In genomic region chr5:139131881-139132480, GRCh38 we compare ENCODE assay signal across 12 cellular contexts.
DNase-seq lines count a peak whose midpoint lies in the region; ATAC-seq and TF ChIP-seq lines count a peak whose summit lies in the region.
"Had no signal": no experiment of that assay in that cellular context is flagged by ENCODE, and none has a peak within 500 bp of the region (broad histone marks: within the 10 kb centered on the region; RNA-seq: fewer than 3 reads in every experiment).

No MANE protein-coding gene starts in this region.

- 22% methylated on average over 3 of the region's 3 CpGs for WGBS in right cardiac atrium

- no peaks in the 10 kb centered on the region for H3K27me3 ChIP-seq in ascending aorta
- H3K27me3 ChIP-seq in right cardiac atrium (ENCODE audit: control insufficient read depth, insufficient read depth) = no peaks in the 10 kb centered on the region
- H3K27me3 ChIP-seq: BLaER1 treated with 17β-estradiol and CSF1 and Interleukin-3, amounts not matched to agents 10 nM and 100 nM had no signal

- DNase-seq in ascending aorta (ENCODE audit: low spot score in 2 of 2) (no peak), right cardiac atrium (no peak), sciatic nerve (ENCODE audit: low spot score) (no peak), medulla oblongata (ENCODE audit: extremely low spot score) (no peak), AG20443 (ENCODE audit: low spot score) (no peak)
- DNase-seq in activated CD8-positive, alpha-beta memory T cell treated with anti-CD3 and anti-CD28 coated beads for 24 hours = no peak
- DNase-seq: activated T-cell treated with anti-CD3 and anti-CD28 coated beads, Interleukin-2, amount 50 U/mL, for 72 hours; effector memory CD4-positive, alpha-beta T cell had no signal

- ATAC-seq in right cardiac atrium (peak; percentile 27 to 31), sciatic nerve (peak; percentile 59), HG02610 (IDR thresholded peaks at IDR 0.05; ENCODE audit: unreplicated experiment) (no peak)
- ATAC-seq: activated T-cell treated with anti-CD3 and anti-CD28 coated beads, Interleukin-2, amount 50 U/mL, for 72 hours had no signal

- CTCF ChIA-PET in HEK293 (lab: Yijun Ruan, JAX) = interaction anchor here (0.6 kb wide), 1 partner anchor 68 kb away, joined by 4 read pairs; no protein-coding TSS in a partner anchor

- H3K4me1 ChIP-seq in HEK293 (ENCODE audit: control insufficient read depth, insufficient read depth, low read length) = peaks cover 14% of the 10 kb centered on the region
- H3K4me1 ChIP-seq in ascending aorta = peaks cover 21 to 34% of the 10 kb centered on the region in 2 donors
- H3K4me1 ChIP-seq in right cardiac atrium (ENCODE audit: control insufficient read depth, insufficient read depth, low read length) = peaks cover 13% of the 10 kb centered on the region

- no peak for TF ChIP-seq CTCF in HEK293 (tag by site-specific recombination; IDR thresholded peaks at IDR 0.05)
- TF ChIP-seq CTCF in ascending aorta (IDR thresholded peaks at IDR 0.05) = no peak

- POLR2A ChIA-PET in HEK293 (lab: Yijun Ruan, JAX) = no interaction called here

- intact Hi-C loops in ascending aorta (cut with DNase I) = no loop called here
- intact Hi-C loops in right cardiac atrium (cut with DNase I) = no loop called here
- intact Hi-C loops in sciatic nerve (cut with DNase I) = no loop called here

- H3K36me3 ChIP-seq in HEK293 (ENCODE audit: control insufficient read depth in 2 of 2, insufficient read depth in 1 of 2, low read length in 2 of 2) (peaks cover 0 to 5% of the 10 kb centered on the region in 2 experiments; a peak in 1 of 3 replicates), ascending aorta (no peaks in the 10 kb centered on the region)

- H3K27ac ChIP-seq in HEK293 (ENCODE audit: extremely low read depth, low read depth, low read length) = no peak overlapping the region
- H3K27ac ChIP-seq in ascending aorta = peak overlapping the region; percentile 92 to 95
- H3K27ac ChIP-seq in right cardiac atrium (ENCODE audit: low read length) = peak overlapping the region; percentile 96
- H3K27ac ChIP-seq: HL-60 had no signal

- H3K4me3 ChIP-seq in HEK293 (ENCODE audit: low read depth, low read length) (no peak overlapping the region), ascending aorta (peak overlapping the region in 1 of 2 donors; percentile 54), right cardiac atrium (ENCODE audit: low read length) (no peak overlapping the region)
- H3K4me3 ChIP-seq: BLaER1 treated with 17β-estradiol and CSF1 and Interleukin-3, amounts not matched to agents 10 nM and 100 nM had no signal

- H3K9me3 ChIP-seq in HEK293 (ENCODE audit: control insufficient read depth, insufficient read depth, low read depth, low read length) (no peaks in the 10 kb centered on the region), ascending aorta (no peaks in the 10 kb centered on the region), right cardiac atrium (ENCODE audit: control insufficient read depth, low read length) (no peaks in the 10 kb centered on the region)

TF ChIP-seq in HEK293, 187 proteins besides CTCF, POLR2A, EP300 and RAD21:
- TF ChIP-seq ZNF626 (tag by site-specific recombination; IDR thresholded peaks at IDR 0.05) (no peak), PRDM10 (tag by site-specific recombination; IDR thresholded peaks at IDR 0.05) (peak; percentile 55), ZFHX2 (tag by site-specific recombination; conservative IDR thresholded peaks at IDR 0.05) (0 out of 2 replicates have a peak, but pooled peaks have one; percentile 22), EGR2 (tag by site-specific recombination; IDR thresholded peaks at IDR 0.05; ENCODE audit: low read depth) (peak; percentile 35; the same call in 1 of the 2 replicates)
- TF ChIP-seq, protein P1, sequence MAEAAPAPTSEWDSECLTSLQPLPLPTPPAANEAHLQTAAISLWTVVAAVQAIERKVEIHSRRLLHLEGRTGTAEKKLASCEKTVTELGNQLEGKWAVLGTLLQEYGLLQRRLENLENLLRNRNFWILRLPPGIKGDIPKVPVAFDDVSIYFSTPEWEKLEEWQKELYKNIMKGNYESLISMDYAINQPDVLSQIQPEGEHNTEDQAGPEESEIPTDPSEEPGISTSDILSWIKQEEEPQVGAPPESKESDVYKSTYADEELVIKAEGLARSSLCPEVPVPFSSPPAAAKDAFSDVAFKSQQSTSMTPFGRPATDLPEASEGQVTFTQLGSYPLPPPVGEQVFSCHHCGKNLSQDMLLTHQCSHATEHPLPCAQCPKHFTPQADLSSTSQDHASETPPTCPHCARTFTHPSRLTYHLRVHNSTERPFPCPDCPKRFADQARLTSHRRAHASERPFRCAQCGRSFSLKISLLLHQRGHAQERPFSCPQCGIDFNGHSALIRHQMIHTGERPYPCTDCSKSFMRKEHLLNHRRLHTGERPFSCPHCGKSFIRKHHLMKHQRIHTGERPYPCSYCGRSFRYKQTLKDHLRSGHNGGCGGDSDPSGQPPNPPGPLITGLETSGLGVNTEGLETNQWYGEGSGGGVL (tag by site-specific recombination; IDR thresholded peaks at IDR 0.05) = peak; percentile 65
